10 cellular contexts compared by ENCODE assay signal in the genomic region with DNA sequence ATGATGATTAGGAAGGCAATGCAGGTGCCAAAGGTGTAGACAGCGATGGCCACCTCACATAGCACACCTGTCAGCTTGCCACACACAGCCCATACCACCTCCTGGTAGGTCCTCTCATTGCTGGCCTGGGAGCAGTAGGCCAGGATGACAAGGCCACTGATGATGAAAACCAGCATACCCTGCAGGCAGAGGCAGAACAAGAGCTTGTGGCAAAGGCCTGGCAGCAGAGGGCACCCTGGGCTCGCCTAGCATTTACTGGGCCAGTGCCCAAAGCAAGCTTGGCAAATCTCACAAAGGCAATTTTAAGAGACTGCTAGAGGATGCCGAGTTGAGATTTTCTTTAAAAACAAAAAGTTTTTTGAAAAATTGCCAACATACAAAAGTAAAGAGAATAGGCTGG. TPM values are rescaled to one million over a fixed set of nuclear protein-coding genes. Genes with fewer than 3 reads are reported as not detected.
DNase-seq lines count a peak whose midpoint lies in the region; ATAC-seq, FAIRE-seq and TF ChIP-seq lines count a peak whose summit lies in the region.
"Had no signal": no experiment of that assay in that cellular context is flagged by ENCODE, and none has a peak within 500 bp of the region (broad histone marks: within the 10 kb centered on the region; RNA-seq: fewer than 3 reads in every experiment).

No MANE protein-coding gene starts in this region.

- DNase-seq in AG08396 (ENCODE audit: low spot score) (peak; percentile 53), HPDE6-E6E7 (ENCODE audit: extremely low spot score) (peak; percentile 49), anterior cingulate cortex (lab: John Stamatoyannopoulos, UW) (peak in 49 of 58 donors; percentile 8 to 80 (median 45)), kidney (peak; percentile 43), GM20000 (ENCODE audit: low spot score) (no peak), COR-L47 (lab: John Stamatoyannopoulos, UW) (no peak)
- DNase-seq in CD4-positive, alpha-beta memory T cell, result no peak
- no peak for DNase-seq in activated T-cell treated with anti-CD3 and anti-CD28 coated beads, Interleukin-2, amount 50 U/mL, for 4 hours
- DNase-seq: amniotic stem cell had no signal

- no peak overlapping the region for H3K27ac ChIP-seq in kidney (ENCODE audit: low read depth in 2 of 2, low read length in 2 of 2)
- no peak overlapping the region for H3K27ac ChIP-seq in CD4-positive, alpha-beta memory T cell (ENCODE audit: low read depth, low read length)

- no peak overlapping the region for H3K27ac Mint-ChIP-seq in CD4-positive, alpha-beta memory T cell

- H3K27me3 Mint-ChIP-seq in CD4-positive, alpha-beta memory T cell, result no peaks in the 10 kb centered on the region
- no peaks in the 10 kb centered on the region for H3K27me3 Mint-ChIP-seq in activated T-cell treated with anti-CD3 and anti-CD28 coated beads, Interleukin-2, amount 50 U/mL, for 4 hours (ENCODE audit: low read depth)

- H3K9ac ChIP-seq in kidney (ENCODE audit: low read length in 2 of 2), result no peak overlapping the region

- peaks cover 5 to 12% (median 11%) of the 10 kb centered on the region in 4 donors for H3K4me1 Mint-ChIP-seq in CD4-positive, alpha-beta memory T cell
- peaks cover 9% of the 10 kb centered on the region for H3K4me1 Mint-ChIP-seq in activated T-cell treated with anti-CD3 and anti-CD28 coated beads, Interleukin-2, amount 50 U/mL, for 4 hours (ENCODE audit: low read depth)

- no peaks in the 10 kb centered on the region for H3K9me3 ChIP-seq in kidney (ENCODE audit: control insufficient read depth in 1 of 2, low read length in 2 of 2)
- no peaks in the 10 kb centered on the region for H3K9me3 ChIP-seq in CD4-positive, alpha-beta memory T cell (ENCODE audit: control insufficient read depth in 1 of 2, low read length in 2 of 2)

- peaks cover 4 to 7% of the 10 kb centered on the region in 2 donors for H3K4me1 ChIP-seq in kidney (ENCODE audit: control insufficient read depth in 1 of 2, insufficient read depth in 1 of 2, low read depth in 1 of 2, low read length in 2 of 2)
- peaks cover 8% of the 10 kb centered on the region for H3K4me1 ChIP-seq in CD4-positive, alpha-beta memory T cell (ENCODE audit: insufficient read depth, low read length)

- no peaks in the 10 kb centered on the region for H3K27me3 ChIP-seq in CD4-positive, alpha-beta memory T cell (ENCODE audit: insufficient read depth, low read length)

- FAIRE-seq in kidney (lab: Jason Lieb, UNC), result no peak

- TF ChIP-seq CTCF in kidney (IDR thresholded peaks at IDR 0.05; ENCODE audit: borderline replicate concordance, extremely low read depth, insufficient read depth) (no peak), GM20000 (IDR thresholded peaks at IDR 0.05; ENCODE audit: extremely low read depth, missing control alignments) (no peak)

- CTCF ChIA-PET in CD4-positive, alpha-beta memory T cell (lab: Charles Lee; ENCODE audit: partially characterized antibody), result no interaction called here

- H3K4me3 ChIP-seq in kidney (ENCODE audit: low read length in 2 of 2), result no peak overlapping the region
- no peak overlapping the region for H3K4me3 ChIP-seq in CD4-positive, alpha-beta memory T cell (ENCODE audit: low read length in 2 of 2)
- H3K4me3 ChIP-seq: lung had no signal

- peaks cover 0 to 2% (median 0%) of the 10 kb centered on the region in 8 donors for H3K9me3 Mint-ChIP-seq in CD4-positive, alpha-beta memory T cell
- no peaks in the 10 kb centered on the region for H3K9me3 Mint-ChIP-seq in activated T-cell treated with anti-CD3 and anti-CD28 coated beads, Interleukin-2, amount 50 U/mL, for 4 hours

- H3K36me3 Mint-ChIP-seq in CD4-positive, alpha-beta memory T cell, result peaks cover 19 to 25% of the 10 kb centered on the region in 2 donors
- peaks cover 9% of the 10 kb centered on the region for H3K36me3 Mint-ChIP-seq in activated T-cell treated with anti-CD3 and anti-CD28 coated beads, Interleukin-2, amount 50 U/mL, for 4 hours (ENCODE audit: insufficient read depth)

- H3K4me3 Mint-ChIP-seq in CD4-positive, alpha-beta memory T cell, result no peak overlapping the region
- no peak overlapping the region for H3K4me3 Mint-ChIP-seq in activated T-cell treated with anti-CD3 and anti-CD28 coated beads, Interleukin-2, amount 50 U/mL, for 4 hours

- no peak for ATAC-seq in activated T-cell treated with anti-CD3 and anti-CD28 coated beads, Interleukin-2, amount 50 U/mL, for 4 hours

- intact Hi-C loops in kidney (cut with DNase I), result no loop called here
- intact Hi-C loops in CD4-positive, alpha-beta memory T cell (cut with micrococcal nuclease), result no loop called here

- POLR2A ChIA-PET in CD4-positive, alpha-beta memory T cell (lab: Charles Lee; ENCODE audit: partially characterized antibody), result interaction anchor here (0.6 kb wide), 1 partner anchor 861 kb away, joined by 4 read pairs; no protein-coding TSS in a partner anchor

- peaks cover 12 to 16% of the 10 kb centered on the region in 2 donors for H3K36me3 ChIP-seq in kidney (ENCODE audit: control insufficient read depth in 1 of 2, insufficient read depth in 2 of 2, low read length in 2 of 2)
- H3K36me3 ChIP-seq in CD4-positive, alpha-beta memory T cell (ENCODE audit: insufficient read depth, low read length), result no peaks in the 10 kb centered on the region

RNA-seq across cellular contexts. Expression of gene SLC38A7, which starts 5.9 kb away (rescaled TPM):
- 22.7 TPM for total RNA-seq in kidney
- 8.2 TPM for polyA plus RNA-seq in kidney (ENCODE audit: insufficient read depth, low read depth, low replicate concordance)
- total RNA-seq in CD4-positive, alpha-beta memory T cell, result 10 to 100 TPM; 11.4 to 13.8 TPM
- polyA plus RNA-seq in CD4-positive, alpha-beta memory T cell, result 1 to 10 TPM; 3.5 to 6.7 TPM
- total RNA-seq in activated T-cell treated with anti-CD3 and anti-CD28 coated beads, Interleukin-2, amount 50 U/mL, for 4 hours, result 10 to 100 TPM; 10.4 to 14.5 (median 12.2) TPM

RNA-seq across cellular contexts. Expression of gene CNOT1, which starts 49.1 kb away (rescaled TPM):
- 147 TPM for total RNA-seq in kidney
- 54.8 TPM for polyA plus RNA-seq in kidney (ENCODE audit: insufficient read depth, low read depth, low replicate concordance)
- 100 to 1,000 TPM; 251 to 262 TPM for total RNA-seq in CD4-positive, alpha-beta memory T cell
- 100 to 1,000 TPM in 1 of 2 donors, 10 to 100 TPM in 1; 74.9 to 107 TPM for polyA plus RNA-seq in CD4-positive, alpha-beta memory T cell
- 100 to 1,000 TPM; 235 to 253 (median 249) TPM for total RNA-seq in activated T-cell treated with anti-CD3 and anti-CD28 coated beads, Interleukin-2, amount 50 U/mL, for 4 hours

RNA-seq across cellular contexts. Expression of gene GOT2, which starts 55.4 kb away (rescaled TPM):
- total RNA-seq in kidney, result 81.4 TPM
- 160 TPM for polyA plus RNA-seq in kidney (ENCODE audit: insufficient read depth, low read depth, low replicate concordance)
- total RNA-seq in CD4-positive, alpha-beta memory T cell, result 10 to 100 TPM; 37.1 to 42.4 TPM
- 100 to 1,000 TPM in 1 of 2 donors, 10 to 100 TPM in 1; 86.3 to 113 TPM for polyA plus RNA-seq in CD4-positive, alpha-beta memory T cell
- total RNA-seq in activated T-cell treated with anti-CD3 and anti-CD28 coated beads, Interleukin-2, amount 50 U/mL, for 4 hours, result 100 to 1,000 TPM; 143 to 147 (median 143) TPM

Comparison
In these comparisons a context has a peak if more than half of its experiments do, and no peak if none do; other contexts are left out.
1. DNase-seq: peak in AG08396 (single experiment), HPDE6-E6E7 (single experiment), anterior cingulate cortex (49 of 58) and kidney (single experiment); none in CD4-positive, alpha-beta memory T cell (0 of 5), GM20000 (single experiment), COR-L47 (single experiment) and activated T-cell treated with anti-CD3 and anti-CD28 coated beads, Interleukin-2, amount 50 U/mL, for 4 hours (single experiment).